ENCODE assay signal across 15 cellular contexts in the genomic region with DNA sequence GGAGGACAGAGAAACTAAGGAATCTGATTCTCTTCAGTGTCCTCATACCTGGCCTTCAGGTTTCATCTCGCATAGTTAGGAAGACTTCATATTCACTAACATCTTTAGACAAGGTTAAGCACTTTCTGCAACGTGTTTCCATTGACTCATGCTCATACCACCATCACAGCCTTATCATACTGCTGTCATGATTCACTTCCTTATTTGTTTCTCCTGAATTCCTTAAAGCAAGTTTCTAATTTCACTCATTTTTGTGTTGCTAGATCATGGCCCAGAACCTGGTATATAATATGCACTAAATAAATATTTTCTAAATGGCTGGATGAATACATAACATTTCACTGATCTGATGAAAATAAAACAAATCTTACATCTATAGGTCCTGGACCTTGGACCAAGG.
A peak's percentile ranks its signal among the peaks of the same experiment; 100 is the strongest.
DNase-seq lines count a peak whose midpoint lies in the region; ATAC-seq lines count a peak whose summit lies in the region.
"Had no signal": no experiment of that assay in that cellular context is flagged by ENCODE, and none has a peak within 500 bp of the region (broad histone marks: within the 10 kb centered on the region; RNA-seq: fewer than 3 reads in every experiment).

No MANE protein-coding gene starts in this region.

- WGBS in mesenchymal stem cell: 3% methylated on average over 2 of the region's 2 CpGs

- H3K18ac ChIP-seq in mesenchymal stem cell (ENCODE audit: low read depth in 1 of 2, low read length in 2 of 2): no peak overlapping the region

- no peak overlapping the region for H2BK15ac ChIP-seq in mesenchymal stem cell (ENCODE audit: low read depth, poor library complexity, severe bottlenecking)

- H4K8ac ChIP-seq in mesenchymal stem cell (ENCODE audit: low read length): no peak overlapping the region

- H4K91ac ChIP-seq in mesenchymal stem cell (ENCODE audit: low read length): no peak overlapping the region

- H3K27me3 ChIP-seq in mesenchymal stem cell (ENCODE audit: control insufficient read depth in 1 of 2, insufficient read depth in 1 of 2, low read length in 2 of 2) (no peaks in the 10 kb centered on the region), SJCRH30 (no peaks in the 10 kb centered on the region)

- H3K9ac ChIP-seq in mesenchymal stem cell (ENCODE audit: low read length): no peak overlapping the region

- H2BK5ac ChIP-seq in mesenchymal stem cell (ENCODE audit: low read depth, low read length, poor library complexity, severe bottlenecking): no peak overlapping the region

- H3K79me1 ChIP-seq in mesenchymal stem cell (replicated peaks; ENCODE audit: low read length, poor library complexity, severe bottlenecking): no peaks in the 10 kb centered on the region

- H3K14ac ChIP-seq in mesenchymal stem cell (ENCODE audit: low read length in 2 of 2): no peak overlapping the region

- no peak overlapping the region for H3K4ac ChIP-seq in mesenchymal stem cell (ENCODE audit: low read depth in 1 of 2, low read length in 2 of 2)

- no peaks in the 10 kb centered on the region for H3K36me3 ChIP-seq in mesenchymal stem cell (ENCODE audit: control insufficient read depth in 1 of 2, insufficient read depth in 2 of 2, low read depth in 1 of 2, low read length in 2 of 2)
- H3K36me3 ChIP-seq in SJCRH30: no peaks in the 10 kb centered on the region

- H3K4me3 ChIP-seq in mesenchymal stem cell (ENCODE audit: insufficient read depth in 1 of 2, low read depth in 1 of 2, low read length in 2 of 2) (no peak overlapping the region), SJCRH30 (no peak overlapping the region)

- H2AFZ ChIP-seq in mesenchymal stem cell (ENCODE audit: low read depth, low read length): no peak overlapping the region

- H3K4me2 ChIP-seq in mesenchymal stem cell (ENCODE audit: low read length, poor library complexity, severe bottlenecking): no peak overlapping the region

- ATAC-seq in GM18873 (IDR thresholded peaks at IDR 0.05; ENCODE audit: low FRiP score, unreplicated experiment): no peak
- ATAC-seq in HG03025 (IDR thresholded peaks at IDR 0.05; ENCODE audit: low FRiP score, unreplicated experiment): no peak
- ATAC-seq: CD8-positive, alpha-beta T cell; stimulated activated effector memory CD8-positive, alpha-beta T cell treated with anti-CD3 and anti-CD28 coated beads, Interleukin-12 subunit alpha, Interleukin-12 subunit beta, amount 100 ng/mL, for 72 hours had no signal

- H3K27ac ChIP-seq in mesenchymal stem cell (ENCODE audit: low read length, poor library complexity, severe bottlenecking): peak overlapping the region; percentile 72
- H3K27ac ChIP-seq in SJCRH30: no peak overlapping the region

- no peaks in the 10 kb centered on the region for H3K9me3 ChIP-seq in mesenchymal stem cell (ENCODE audit: control insufficient read depth, low read length)
- no peaks in the 10 kb centered on the region for H3K9me3 ChIP-seq in SJCRH30 (replicated peaks)

- no peak overlapping the region for H2BK120ac ChIP-seq in mesenchymal stem cell (ENCODE audit: low read depth, low read length)

- H3K4me1 ChIP-seq in mesenchymal stem cell (ENCODE audit: control insufficient read depth, insufficient read depth, low read depth, low read length) (peaks cover 2% of the 10 kb centered on the region), SJCRH30 (no peaks in the 10 kb centered on the region)

- no peak overlapping the region for H2BK12ac ChIP-seq in mesenchymal stem cell (ENCODE audit: low read length in 2 of 2)

- DNase-seq in AG20443 (ENCODE audit: low spot score) (peak; percentile 55), NCI-H226 (peak; percentile 90), dedifferentiated amniotic fluid mesenchymal stem cell (ENCODE audit: extremely low spot score) (peak; percentile 84), mesenchymal stem cell (peak; percentile 58), SJCRH30 (no peak)
- DNase-seq in activated CD4-positive, alpha-beta T cell treated with anti-CD3 and anti-CD28 coated beads for 4 hours: no peak
- DNase-seq: activated CD4-positive, CD25-positive, alpha-beta regulatory T cell treated with anti-CD3 and anti-CD28 coated beads, Interleukin-2, amount 50 U/mL, for 72 hours; CD8-positive, alpha-beta T cell; central memory CD4-positive, alpha-beta T cell; NCI-H1417 treated with DMSO at 0.1 percent for 48 hours; nucleus accumbens; SIG-M5 had no signal

- H3K23ac ChIP-seq in mesenchymal stem cell (ENCODE audit: low read length in 2 of 2): no peak overlapping the region

- no peak overlapping the region for H2AK5ac ChIP-seq in mesenchymal stem cell (ENCODE audit: low read length, severe bottlenecking)

Comparison
In these comparisons a context has a peak if more than half of its experiments do, and no peak if none do; other contexts are left out.
1. DNase-seq: peak in AG20443 (single experiment), NCI-H226 (single experiment), dedifferentiated amniotic fluid mesenchymal stem cell (single experiment) and mesenchymal stem cell (single experiment); none in activated CD4-positive, alpha-beta T cell treated with anti-CD3 and anti-CD28 coated beads for 4 hours (0 of 2) and SJCRH30 (0 of 2).